In genomic region chr20:34215711-34216381, GRCh38 we compare ENCODE assay signal across 8 cellular contexts. TPM values are rescaled to one million over a fixed set of nuclear protein-coding genes. Genes with fewer than 3 reads are reported as not detected.
DNase-seq lines count a peak whose midpoint lies in the region; ATAC-seq and TF ChIP-seq lines count a peak whose summit lies in the region.

No MANE protein-coding gene starts in this region.

- peaks cover 0 to 3% of the 10 kb centered on the region in 2 donors for H3K4me1 ChIP-seq in duodenal mucosa (ENCODE audit: control insufficient read depth in 1 of 2, insufficient read depth in 2 of 2, low read length in 2 of 2)

- DNase-seq in GM06990 (ENCODE audit: extremely low read depth, insufficient read length): peak; percentile 30
- DNase-seq in NCI-H2107 treated with DMSO at 0.1 percent for 48 hours (lab: John Stamatoyannopoulos, UW; ENCODE audit: unreplicated experiment): peak; percentile 29
- DNase-seq in activated CD4-positive, alpha-beta T cell treated with anti-CD3 and anti-CD28 coated beads, Interleukin-2, amount 50 U/mL, for 1 hour: peak; percentile 19
- DNase-seq in lower leg skin (ENCODE audit: low spot score in 2 of 2): peak; percentile 51 to 93
- DNase-seq in stimulated activated CD4-positive, alpha-beta T cell treated with anti-CD3 and anti-CD28 coated beads, Interleukin-4, amount 100 ng/mL, for 1 hour: peak; percentile 57

- peak overlapping the region; percentile 20 for H3K27ac ChIP-seq in duodenal mucosa (ENCODE audit: low read depth, low read length)

- WGBS in lower leg skin, 2 donors: 1% methylated on average over 37 to 41 of the region's 49 CpGs

- no peak overlapping the region for H3K4me3 ChIP-seq in GM06990 (replicated peaks; ENCODE audit: low read depth, low read length)
- H3K4me3 ChIP-seq in duodenal mucosa (ENCODE audit: low read depth in 1 of 2, low read length in 2 of 2): peak overlapping the region; percentile 65 to 71
- no peak overlapping the region for H3K4me3 ChIP-seq in lower leg skin (ENCODE audit: low read depth, poor library complexity, severe bottlenecking)

- peak overlapping the region; percentile 54 for H3K9ac ChIP-seq in duodenal mucosa (ENCODE audit: low read depth in 1 of 2, low read length in 2 of 2)

- no peaks in the 10 kb centered on the region for H3K9me3 ChIP-seq in duodenal mucosa (ENCODE audit: control insufficient read depth in 1 of 2, low read length in 2 of 2)

- TF ChIP-seq CTCF in GM06990 (IDR thresholded peaks at IDR 0.05; ENCODE audit: insufficient read depth, low read length, poor library complexity, severe bottlenecking) (no peak), lower leg skin (IDR thresholded peaks at IDR 0.05) (no peak)

- intact Hi-C loops in lower leg skin (cut with DNase I; ENCODE audit: low total_unique reads): no loop called here

- TF ChIP-seq POLR2A in lower leg skin (IDR thresholded peaks at IDR 0.05): no peak

- no peak for ATAC-seq in HG03469 (IDR thresholded peaks at IDR 0.05; ENCODE audit: unreplicated experiment)
- no peak for ATAC-seq in HG02610 (IDR thresholded peaks at IDR 0.05; ENCODE audit: unreplicated experiment)

- no peaks in the 10 kb centered on the region for H3K36me3 ChIP-seq in GM06990 (ENCODE audit: control insufficient read depth, insufficient read depth, low read length)
- H3K36me3 ChIP-seq in duodenal mucosa (ENCODE audit: control insufficient read depth in 1 of 2, insufficient read depth in 2 of 2, low read length in 2 of 2): no peaks in the 10 kb centered on the region

- H3K27me3 ChIP-seq in GM06990 (replicated peaks; ENCODE audit: control insufficient read depth, insufficient read depth, low read length) (no peaks in the 10 kb centered on the region; the same call in 1 of the 2 replicates), duodenal mucosa (ENCODE audit: control insufficient read depth in 1 of 2, insufficient read depth in 2 of 2, low read length in 2 of 2) (no peaks in the 10 kb centered on the region)

RNA-seq across cellular contexts. Expression of gene ASIP, which starts 25.4 kb away (rescaled TPM):
- 1 to 10 TPM in 1 of 4 donors, under 1 TPM in 2, not detected in 1; 0.72 to 2.0 (median 0.83) TPM for total RNA-seq in lower leg skin

Comparison
In these comparisons a context has a peak if more than half of its experiments do, and no peak if none do; other contexts are left out.
1. DNase-seq: peak in every context shown above with its lines; median percentile 72 in lower leg skin; 57 in stimulated activated CD4-positive, alpha-beta T cell treated with anti-CD3 and anti-CD28 coated beads, Interleukin-4, amount 100 ng/mL, for 1 hour; 30 in GM06990; 29 in NCI-H2107 treated with DMSO at 0.1 percent for 48 hours; 19 in activated CD4-positive, alpha-beta T cell treated with anti-CD3 and anti-CD28 coated beads, Interleukin-2, amount 50 U/mL, for 1 hour.
2. H3K4me3 ChIP-seq: peak in duodenal mucosa (2 of 2); none in GM06990 (single experiment) and lower leg skin (single experiment).